23 cellular contexts compared by ENCODE assay signal in the genomic region with DNA sequence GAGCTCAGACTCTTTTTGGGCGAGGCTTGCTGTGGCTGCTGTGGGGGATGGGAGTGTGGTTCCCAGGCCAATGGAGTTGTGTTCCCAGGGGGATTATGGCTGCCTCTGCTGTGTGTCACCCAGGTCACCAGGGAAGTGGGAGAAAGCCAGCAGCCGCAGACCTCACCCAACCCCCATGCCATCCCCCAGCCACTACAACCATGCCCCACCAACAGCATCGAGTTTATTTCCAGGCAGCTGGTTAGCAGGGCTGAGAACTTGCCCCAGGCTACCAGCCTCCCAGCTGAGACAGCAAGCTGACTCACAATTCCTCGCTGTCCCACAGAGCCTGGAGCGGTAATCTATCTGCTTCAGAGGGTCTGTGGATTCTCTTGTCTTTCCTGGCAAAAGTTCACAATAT.
"Had no signal": no experiment of that assay in that cellular context is flagged by ENCODE, and none has a peak within 500 bp of the region (broad histone marks: within the 10 kb centered on the region; RNA-seq: fewer than 3 reads in every experiment).

No MANE protein-coding gene starts in this region.

- DNase-seq: activated CD4-positive, alpha-beta T cell treated with anti-CD3 and anti-CD28 coated beads, Interleukin-2, amount 50 U/mL, for 1 hour; activated CD4-positive, CD25-positive, alpha-beta regulatory T cell treated with anti-CD3 and anti-CD28 coated beads, Interleukin-2, amount 50 U/mL, for 72 hours; activated CD8-positive, alpha-beta memory T cell treated with anti-CD3 and anti-CD28 coated beads, Interleukin-2, amount 50 U/mL, for 48 hours; activated effector memory CD4-positive, alpha-beta T cell treated with Interleukin-2 at 50 U/mL for 16 hours; activated naive CD4-positive, alpha-beta T cell treated with anti-CD3 and anti-CD28 coated beads, Interleukin-2, amount 10 ng/mL, durations not matched to agents 7 days and 5 days; activated naive CD8-positive, alpha-beta T cell treated with anti-CD3 and anti-CD28 coated beads, Interleukin-2, amount 50 U/mL, for 24 hours; activated T-cell treated with anti-CD3 and anti-CD28 coated beads, Interleukin-2, amount 50 U/mL, for 48 hours; anterior cingulate cortex; central memory CD4-positive, alpha-beta T cell; colonic mucosa; heart right ventricle; mesenchymal stem cell; naive thymus-derived CD8-positive, alpha-beta T cell; ovary; right lobe of liver; small intestine; stimulated activated CD4-positive, alpha-beta T cell treated with anti-CD3 and anti-CD28 coated beads, Interleukin-4, amount 100 ng/mL, for 1 hour; T-helper 9 cell; upper lobe of right lung had no signal

- H3K9me3 ChIP-seq: colonic mucosa, gastroesophageal sphincter, ovary, right lobe of liver, thoracic aorta, upper lobe of right lung had no signal

- H3K27ac ChIP-seq: colonic mucosa, gastroesophageal sphincter, heart right ventricle, ovary, right lobe of liver, thoracic aorta, upper lobe of right lung had no signal

- ATAC-seq: activated naive CD8-positive, alpha-beta T cell treated with anti-CD3 and anti-CD28 coated beads, Interleukin-2, amount 50 U/mL, for 24 hours; esophagus mucosa; gastroesophageal sphincter; heart right ventricle; naive thymus-derived CD8-positive, alpha-beta T cell; right lobe of liver; stimulated activated effector memory CD8-positive, alpha-beta T cell treated with anti-CD3 and anti-CD28 coated beads, Interleukin-12 subunit alpha, Interleukin-12 subunit beta, amount 100 ng/mL, for 72 hours; upper lobe of right lung had no signal

- H3K4me1 ChIP-seq: colonic mucosa, gastroesophageal sphincter, heart right ventricle, right lobe of liver, upper lobe of right lung had no signal

- H3K27me3 ChIP-seq: colonic mucosa, gastroesophageal sphincter, heart right ventricle, ovary, right lobe of liver, upper lobe of right lung had no signal

- H3K36me3 ChIP-seq: colonic mucosa, gastroesophageal sphincter, heart right ventricle, ovary, right lobe of liver, thoracic aorta, upper lobe of right lung had no signal

- H3K4me3 ChIP-seq: colonic mucosa, gastroesophageal sphincter, heart right ventricle, ovary, right lobe of liver, thoracic aorta, upper lobe of right lung had no signal
